Comparison of ENCODE assay signal across 8 cellular contexts in genomic region chr6:31896856-31897611, GRCh38. TPM values are rescaled to one million over a fixed set of nuclear protein-coding genes. Genes with fewer than 3 reads are reported as not detected.
DNase-seq lines count a peak whose midpoint lies in the region; ATAC-seq, FAIRE-seq and TF ChIP-seq lines count a peak whose summit lies in the region.

No MANE protein-coding gene starts in this region.

- H3K9ac ChIP-seq in endothelial cell of umbilical vein (replicated peaks; ENCODE audit: extremely low read depth, insufficient read depth, low read length): peak overlapping the region; percentile 44

- no peaks in the 10 kb centered on the region; the same call in 1 of the 2 replicates for H3K36me3 ChIP-seq in Panc1 (ENCODE audit: control insufficient read depth, insufficient read depth, low read length)
- peaks cover 0 to 12% of the 10 kb centered on the region in 2 experiments for H3K36me3 ChIP-seq in endothelial cell of umbilical vein (ENCODE audit: control insufficient read depth in 2 of 2, extremely low read depth in 1 of 2, insufficient read depth in 2 of 2, low read length in 2 of 2)
- peaks cover 28% of the 10 kb centered on the region for H3K36me3 ChIP-seq in osteoblast (ENCODE audit: insufficient read depth, low read length)

- H3K4me3 ChIP-seq in Panc1 (ENCODE audit: low read depth in 2 of 2, low read length in 2 of 2) (peak overlapping the region; percentile 73 to 96), endothelial cell of umbilical vein (replicated peaks in 1 of 3; ENCODE audit: insufficient read depth in 1 of 3, low read depth in 1 of 3, low read length in 3 of 3) (peak overlapping the region; percentile 57 to 75 (median 69)), osteoblast (ENCODE audit: insufficient read depth, low read length) (peak overlapping the region; percentile 87)

- H3K27ac ChIP-seq in Panc1 (ENCODE audit: low read length) (peak overlapping the region; percentile 67), endothelial cell of umbilical vein (ENCODE audit: insufficient read depth, low read depth, low read length) (no peak overlapping the region), osteoblast (ENCODE audit: low read depth, low read length) (peak overlapping the region; percentile 3)

- DNase-seq in Panc1 (ENCODE audit: low read depth, low spot score) (no peak), endothelial cell of umbilical vein (ENCODE audit: low read depth, low spot score) (no peak), osteoblast (ENCODE audit: insufficient read length, low spot score, missing footprints) (peak; percentile 81), NCI-H1694 treated with DMSO at 0.1 percent for 48 hours (lab: John Stamatoyannopoulos, UW) (no peak)

- TF ChIP-seq CTCF in Panc1 (IDR thresholded peaks at IDR 0.05): no peak
- no peak for TF ChIP-seq CTCF in endothelial cell of umbilical vein (IDR thresholded peaks at IDR 0.05; ENCODE audit: extremely low read depth in 1 of 2, insufficient read depth in 1 of 2, low read depth in 1 of 2, low read length in 2 of 2)
- no peak for TF ChIP-seq CTCF in osteoblast (IDR thresholded peaks at IDR 0.05; ENCODE audit: extremely low read depth, low read depth, low read length)

- H3K27me3 ChIP-seq in Panc1 (ENCODE audit: control insufficient read depth, insufficient read depth, low read length) (no peaks in the 10 kb centered on the region), endothelial cell of umbilical vein (ENCODE audit: control insufficient read depth in 2 of 2, insufficient read depth in 2 of 2, low read length in 2 of 2) (no peaks in the 10 kb centered on the region), osteoblast (ENCODE audit: insufficient read depth, low read length) (no peaks in the 10 kb centered on the region)

- TF ChIP-seq POLR2A in endothelial cell of umbilical vein (IDR thresholded peaks at IDR 0.05; ENCODE audit: low read depth, low read length): no peak

- H3K79me2 ChIP-seq in endothelial cell of umbilical vein (ENCODE audit: control insufficient read depth, insufficient read depth, low read length) (no peaks in the 10 kb centered on the region), osteoblast (ENCODE audit: insufficient read depth, low read length) (peaks cover 13% of the 10 kb centered on the region)

- POLR2A ChIA-PET in Panc1 (lab: Charles Lee): interaction anchor here (0.5 kb wide), 1 partner anchor 9 kb away, joined by 16 read pairs; no protein-coding TSS in a partner anchor
- POLR2A ChIA-PET in endothelial cell of umbilical vein (lab: Charles Lee): interaction anchor here (0.6 to 1.9 kb wide), 4 partner anchors 14 to 70 kb away, joined by 3 to 7 read pairs (median 6); partner anchors contain the start of genes HSPA1B and NEU1

- dilution Hi-C loops in endothelial cell of umbilical vein (cut with MboI; ENCODE audit: extremely low pct_ligation_motif_present, low sequenced_read_pairs): no loop called here

- no peak for FAIRE-seq in endothelial cell of umbilical vein (lab: Jason Lieb, UNC)

- H3K4me1 ChIP-seq in Panc1 (ENCODE audit: control insufficient read depth, insufficient read depth, low read length) (peaks cover 17% of the 10 kb centered on the region), endothelial cell of umbilical vein (ENCODE audit: control insufficient read depth, extremely low read depth, insufficient read depth, low read length) (peaks cover 12% of the 10 kb centered on the region), osteoblast (ENCODE audit: insufficient read depth, low read length) (peaks cover 12% of the 10 kb centered on the region)

- intact Hi-C loops in Panc1 (cut with micrococcal nuclease; ENCODE audit: unreplicated experiment) (no loop called here), endothelial cell of umbilical vein (cut with micrococcal nuclease) (loop anchor here (5.0 kb wide), 1 partner anchor 65 kb away; no protein-coding TSS in a partner anchor)

- H3K9me1 ChIP-seq in endothelial cell of umbilical vein (replicated peaks; ENCODE audit: control insufficient read depth, extremely low read depth, insufficient read depth, low read length): no peaks in the 10 kb centered on the region

- H4K20me1 ChIP-seq in endothelial cell of umbilical vein (replicated peaks; ENCODE audit: control insufficient read depth, extremely low read depth, insufficient read depth, low read length): no peaks in the 10 kb centered on the region
- no peaks in the 10 kb centered on the region for H4K20me1 ChIP-seq in osteoblast (ENCODE audit: insufficient read depth, low read length)

- H2AFZ ChIP-seq in endothelial cell of umbilical vein (ENCODE audit: low read depth, low read length) (peak overlapping the region; percentile 51), osteoblast (ENCODE audit: low read length) (peak overlapping the region; percentile 73)

- CTCF ChIA-PET in Panc1 (lab: Charles Lee): interaction anchor here (0.6 kb wide), 1 partner anchor 10 kb away, joined by 3 read pairs; no protein-coding TSS in a partner anchor
- CTCF ChIA-PET in endothelial cell of umbilical vein (lab: Charles Lee): interaction anchor here (1.0 to 2.4 kb wide), 6 partner anchors 10 to 55 kb away, joined by 3 to 31 read pairs (median 4); partner anchors contain the start of gene NEU1

- H3K4me2 ChIP-seq in endothelial cell of umbilical vein (ENCODE audit: insufficient read depth, low read length) (peak overlapping the region; percentile 45), osteoblast (ENCODE audit: insufficient read depth, low read length) (peak overlapping the region; percentile 87)

- no TSS peak for BruUV-seq in Panc1 (replicated peaks; lab: Mats Ljungman, UMichigan)
- no TSS peak for BruUV-seq in endothelial cell of umbilical vein (replicated peaks; lab: Mats Ljungman, UMichigan)

- ATAC-seq in GM19025 (IDR thresholded peaks at IDR 0.05; ENCODE audit: low read depth, unreplicated experiment) (peak; percentile 6), Panc1 (no peak; the same call in 1 of the 2 replicates), HG02840 (IDR thresholded peaks at IDR 0.05; ENCODE audit: low FRiP score, unreplicated experiment) (no peak), HG03108 (IDR thresholded peaks at IDR 0.05; ENCODE audit: unreplicated experiment) (no peak), esophagus mucosa (no peak)

- H3K9me3 ChIP-seq in Panc1 (ENCODE audit: control insufficient read depth, insufficient read depth, low read depth, low read length) (no peaks in the 10 kb centered on the region), endothelial cell of umbilical vein (replicated peaks; ENCODE audit: control insufficient read depth, insufficient read depth, low read length) (no peaks in the 10 kb centered on the region), osteoblast (ENCODE audit: low read depth, low read length) (no peaks in the 10 kb centered on the region)

- in situ Hi-C loops in Panc1 (cut with HindIII; ENCODE audit: low pct_unique_long_range_greater_than_20kb, low sequenced_read_pairs): no loop called here

RNA-seq across cellular contexts. Expression of gene EHMT2, which starts 0.5 kb away (rescaled TPM):
- 60.4 TPM for total RNA-seq in Panc1 (2021; ENCODE audit: unreplicated experiment)
- polyA plus RNA-seq in Panc1 (2012; ENCODE audit: insufficient read length): 91.0 TPM
- total RNA-seq in endothelial cell of umbilical vein: 53.7 and 54.3 TPM in 2 replicates
- polyA plus RNA-seq in endothelial cell of umbilical vein: 53.3 and 56.4 TPM in 2 replicates
- polyA plus RNA-seq in endothelial cell of umbilical vein (2011; cell fraction: cytosol; rRNA removed): 44.1 and 44.3 TPM in 2 replicates
- polyA plus RNA-seq in endothelial cell of umbilical vein (2011; cell fraction: nucleus; rRNA removed): 136 and 153 TPM in 2 replicates
- polyA plus RNA-seq in endothelial cell of umbilical vein (2012): 35.4 and 38.2 TPM in 2 replicates
- polyA minus RNA-seq in endothelial cell of umbilical vein: 60.5 and 73.6 TPM in 2 replicates
- 36.8 TPM for polyA minus RNA-seq in endothelial cell of umbilical vein (2011; cell fraction: cytosol; rRNA and poly(A)+ RNA removed)
- polyA minus RNA-seq in endothelial cell of umbilical vein (2011; cell fraction: nucleus; rRNA and poly(A)+ RNA removed): 23.7 and 36.3 TPM in 2 replicates
- 40.1 and 40.9 TPM in 2 replicates for total RNA-seq in osteoblast
- total RNA-seq in esophagus mucosa: 28.2 TPM

RNA-seq across cellular contexts. Expression of gene ZBTB12, which starts 4.9 kb away (rescaled TPM):
- total RNA-seq in Panc1 (2021; ENCODE audit: unreplicated experiment): 9.4 TPM
- 13.8 TPM for polyA plus RNA-seq in Panc1 (2012; ENCODE audit: insufficient read length)
- total RNA-seq in endothelial cell of umbilical vein: 3.5 and 4.9 TPM in 2 replicates
- 2.8 and 2.9 TPM in 2 replicates for polyA plus RNA-seq in endothelial cell of umbilical vein
- polyA plus RNA-seq in endothelial cell of umbilical vein (2011; cell fraction: cytosol; rRNA removed): 2.3 and 2.7 TPM in 2 replicates
- polyA plus RNA-seq in endothelial cell of umbilical vein (2011; cell fraction: nucleus; rRNA removed): 1.6 and 1.7 TPM in 2 replicates
- 2.0 and 2.6 TPM in 2 replicates for polyA plus RNA-seq in endothelial cell of umbilical vein (2012)
- polyA minus RNA-seq in endothelial cell of umbilical vein: 2.2 and 2.5 TPM in 2 replicates
- 9.1 TPM for polyA minus RNA-seq in endothelial cell of umbilical vein (2011; cell fraction: cytosol; rRNA and poly(A)+ RNA removed)
- 1.2 and 1.4 TPM in 2 replicates for polyA minus RNA-seq in endothelial cell of umbilical vein (2011; cell fraction: nucleus; rRNA and poly(A)+ RNA removed)
- 2.1 and 3.6 TPM in 2 replicates for total RNA-seq in osteoblast
- 2.0 TPM for total RNA-seq in esophagus mucosa

RNA-seq across cellular contexts. Expression of gene SLC44A4, which starts 18.2 kb away (rescaled TPM):
- total RNA-seq in Panc1 (2021; ENCODE audit: unreplicated experiment) (2.7 TPM), endothelial cell of umbilical vein (0.12 and 0.84 TPM in 2 replicates), osteoblast (not detected in 2 replicates), esophagus mucosa (2.9 TPM)
- 2.6 TPM for polyA plus RNA-seq in Panc1 (2012; ENCODE audit: insufficient read length)
- 0.75 and 1.1 TPM in 2 replicates for polyA plus RNA-seq in endothelial cell of umbilical vein
- polyA plus RNA-seq in endothelial cell of umbilical vein (2011; cell fraction: cytosol; rRNA removed): 0.46 and 0.78 TPM in 2 replicates
- polyA plus RNA-seq in endothelial cell of umbilical vein (2011; cell fraction: nucleus; rRNA removed): 1.6 and 1.7 TPM in 2 replicates
- polyA plus RNA-seq in endothelial cell of umbilical vein (2012): 0.23 and 0.26 TPM in 2 replicates
- 0.41 and 0.72 TPM in 2 replicates for polyA minus RNA-seq in endothelial cell of umbilical vein
- not detected for polyA minus RNA-seq in endothelial cell of umbilical vein (2011; cell fraction: cytosol; rRNA and poly(A)+ RNA removed)
- polyA minus RNA-seq in endothelial cell of umbilical vein (2011; cell fraction: nucleus; rRNA and poly(A)+ RNA removed): 0.24 and 0.34 TPM in 2 replicates

RNA-seq across cellular contexts. Expression of gene C2, which starts 30.5 kb away (rescaled TPM):
- total RNA-seq in Panc1 (2021; ENCODE audit: unreplicated experiment): 1.0 TPM
- 0.90 TPM for polyA plus RNA-seq in Panc1 (2012; ENCODE audit: insufficient read length)
- 0.60 TPM in 1 of 2 replicates, not detected in the other for total RNA-seq in endothelial cell of umbilical vein
- not detected in 2 replicates for polyA plus RNA-seq in endothelial cell of umbilical vein
- 0.03 TPM in 1 of 2 replicates, not detected in the other for polyA plus RNA-seq in endothelial cell of umbilical vein (2011; cell fraction: cytosol; rRNA removed)
- polyA plus RNA-seq in endothelial cell of umbilical vein (2011; cell fraction: nucleus; rRNA removed): not detected in 2 replicates
- not detected in 2 replicates for polyA plus RNA-seq in endothelial cell of umbilical vein (2012)
- not detected in 2 replicates for polyA minus RNA-seq in endothelial cell of umbilical vein
- polyA minus RNA-seq in endothelial cell of umbilical vein (2011; cell fraction: cytosol; rRNA and poly(A)+ RNA removed): not detected
- not detected in 2 replicates for polyA minus RNA-seq in endothelial cell of umbilical vein (2011; cell fraction: nucleus; rRNA and poly(A)+ RNA removed)
- 12.7 and 18.0 TPM in 2 replicates for total RNA-seq in osteoblast
- total RNA-seq in esophagus mucosa: 2.9 TPM

RNA-seq across cellular contexts. Expression of gene NEU1, which starts 34.4 kb away (rescaled TPM):
- total RNA-seq in Panc1 (2021; ENCODE audit: unreplicated experiment): 111 TPM
- 103 TPM for polyA plus RNA-seq in Panc1 (2012; ENCODE audit: insufficient read length)
- 61.3 and 62.8 TPM in 2 replicates for total RNA-seq in endothelial cell of umbilical vein
- polyA plus RNA-seq in endothelial cell of umbilical vein: 111 and 115 TPM in 2 replicates
- polyA plus RNA-seq in endothelial cell of umbilical vein (2011; cell fraction: cytosol; rRNA removed): 74.1 and 84.9 TPM in 2 replicates
- polyA plus RNA-seq in endothelial cell of umbilical vein (2011; cell fraction: nucleus; rRNA removed): 42.3 and 48.1 TPM in 2 replicates
- polyA plus RNA-seq in endothelial cell of umbilical vein (2012): 41.5 and 51.3 TPM in 2 replicates
- 73.1 and 73.9 TPM in 2 replicates for polyA minus RNA-seq in endothelial cell of umbilical vein
- 15.0 TPM for polyA minus RNA-seq in endothelial cell of umbilical vein (2011; cell fraction: cytosol; rRNA and poly(A)+ RNA removed)
- 15.0 and 15.6 TPM in 2 replicates for polyA minus RNA-seq in endothelial cell of umbilical vein (2011; cell fraction: nucleus; rRNA and poly(A)+ RNA removed)
- 114 and 117 TPM in 2 replicates for total RNA-seq in osteoblast
- total RNA-seq in esophagus mucosa: 17.9 TPM
